In genomic region chr11:16191852-16192240, GRCh38 we compare ENCODE assay signal across 17 cellular contexts.
DNase-seq lines count a peak whose midpoint lies in the region; TF ChIP-seq lines count a peak whose summit lies in the region.
"Had no signal": no experiment of that assay in that cellular context is flagged by ENCODE, and none has a peak within 500 bp of the region (broad histone marks: within the 10 kb centered on the region; RNA-seq: fewer than 3 reads in every experiment).

No MANE protein-coding gene starts in this region.

- H3K36me3 Mint-ChIP-seq in nephron progenitor cell (ENCODE audit: low read depth) = no peaks in the 10 kb centered on the region

- no peaks in the 10 kb centered on the region for H3F3A ChIP-seq in Loucy (ENCODE audit: low read depth)

- TF ChIP-seq CTCF in Loucy (conservative IDR thresholded peaks at IDR 0.05; ENCODE audit: low read length) (no peak), nephron progenitor cell (IDR thresholded peaks at IDR 0.05) (no peak)

- DNase-seq in DMS79 (lab: John Stamatoyannopoulos, UW) (peak; percentile 13), NCI-H748 (lab: John Stamatoyannopoulos, UW; ENCODE audit: unreplicated experiment) (peak; percentile 45), nephron progenitor cell (peak; percentile 45), GF-D8 (lab: John Stamatoyannopoulos, UW) (no peak), UCSD-AML1 (lab: John Stamatoyannopoulos, UW; ENCODE audit: unreplicated experiment) (no peak), ecto neural progenitor cell (ENCODE audit: low spot score) (no peak)
- no peak for DNase-seq in activated CD4-positive, alpha-beta T cell treated with anti-CD3 and anti-CD28 coated beads for 4 hours
- DNase-seq: activated CD8-positive, alpha-beta T cell treated with anti-CD3 and anti-CD28 coated beads for 36 hours; COR-L47; effector CD4-positive, alpha-beta T cell; heart right ventricle; HFFc6; kidney; NCI-H446; stimulated activated CD4-positive, alpha-beta T cell treated with anti-CD3 and anti-CD28 coated beads, Interleukin-4, amount 100 ng/mL, for 4 hours had no signal

- H3K9me3 ChIP-seq in Loucy (ENCODE audit: insufficient read depth, low read depth, low read length) = no peaks in the 10 kb centered on the region
- H3K9me3 ChIP-seq: heart right ventricle had no signal

- H3K4me1 ChIP-seq in Loucy (ENCODE audit: insufficient read depth, low read length, poor library complexity, severe bottlenecking) = peaks cover 16% of the 10 kb centered on the region

- H3K36me3 ChIP-seq in Loucy (ENCODE audit: insufficient read depth, low read length) = no peaks in the 10 kb centered on the region
- H3K36me3 ChIP-seq: heart right ventricle had no signal

- peaks cover 53% of the 10 kb centered on the region for H3K4me1 Mint-ChIP-seq in nephron progenitor cell

- no peaks in the 10 kb centered on the region for H3K9me3 Mint-ChIP-seq in nephron progenitor cell
- H3K9me3 Mint-ChIP-seq: activated T-helper 1 cell treated with anti-CD3 and anti-CD28 coated beads, Interleukin-12 subunit alpha, Interleukin-12 subunit beta, Interleukin-2, Interleukin-4 antibody, amounts not matched to agents 30 ng/mL and 10 ng/mL and 1 ng/mL, durations not matched to agents 14 hours and 24 hours and 36 hours had no signal

- H3K4me3 ChIP-seq in Loucy (ENCODE audit: low read length, poor library complexity, severe bottlenecking) = no peak overlapping the region
- H3K4me3 ChIP-seq: heart right ventricle had no signal

- H3K27ac Mint-ChIP-seq in nephron progenitor cell = peak overlapping the region; percentile 93
- H3K27ac Mint-ChIP-seq: activated CD8-positive, alpha-beta T cell treated with anti-CD3 and anti-CD28 coated beads for 36 hours; activated T-helper 1 cell treated with anti-CD3 and anti-CD28 coated beads, Interleukin-12 subunit alpha, Interleukin-12 subunit beta, Interleukin-2, Interleukin-4 antibody, amounts not matched to agents 30 ng/mL and 10 ng/mL and 1 ng/mL, durations not matched to agents 14 hours and 24 hours and 36 hours; HFFc6 had no signal

- no peaks in the 10 kb centered on the region for H3K27me3 ChIP-seq in Loucy (ENCODE audit: insufficient read depth, low read length, poor library complexity, severe bottlenecking)
- H3K27me3 ChIP-seq: heart right ventricle had no signal

- no peaks in the 10 kb centered on the region for H3K9me2 ChIP-seq in Loucy (replicated peaks; ENCODE audit: low read depth, low read length)

- no peak overlapping the region for H3K9ac ChIP-seq in Loucy (ENCODE audit: low read depth, low read length, poor library complexity, severe bottlenecking)

- H3K4me3 Mint-ChIP-seq in nephron progenitor cell = peak overlapping the region; percentile 64
- H3K4me3 Mint-ChIP-seq: activated CD8-positive, alpha-beta T cell treated with anti-CD3 and anti-CD28 coated beads for 36 hours; activated T-helper 1 cell treated with anti-CD3 and anti-CD28 coated beads, Interleukin-12 subunit alpha, Interleukin-12 subunit beta, Interleukin-2, Interleukin-4 antibody, amounts not matched to agents 30 ng/mL and 10 ng/mL and 1 ng/mL, durations not matched to agents 14 hours and 24 hours and 36 hours; HFFc6 had no signal

- H3K79me2 ChIP-seq in Loucy (ENCODE audit: insufficient read depth, low read length) = no peaks in the 10 kb centered on the region

- H2AFZ ChIP-seq in Loucy (ENCODE audit: low read length) = no peak overlapping the region

- H3K27me3 Mint-ChIP-seq in nephron progenitor cell (ENCODE audit: low read depth, poor library complexity) = no peaks in the 10 kb centered on the region

- no peaks in the 10 kb centered on the region for H4K20me1 ChIP-seq in Loucy (ENCODE audit: insufficient read depth, low read length, poor library complexity, severe bottlenecking)

- peak overlapping the region; percentile 9 for H3K4me2 ChIP-seq in Loucy (ENCODE audit: low read depth, low read length, poor library complexity, severe bottlenecking)

Comparison
In these comparisons a context has a peak if more than half of its experiments do, and no peak if none do; other contexts are left out.
1. DNase-seq: peak in DMS79 (single experiment), NCI-H748 (single experiment) and nephron progenitor cell (single experiment); none in GF-D8 (single experiment), activated CD4-positive, alpha-beta T cell treated with anti-CD3 and anti-CD28 coated beads for 4 hours (0 of 2), UCSD-AML1 (single experiment) and ecto neural progenitor cell (single experiment).